In the genomic region with DNA sequence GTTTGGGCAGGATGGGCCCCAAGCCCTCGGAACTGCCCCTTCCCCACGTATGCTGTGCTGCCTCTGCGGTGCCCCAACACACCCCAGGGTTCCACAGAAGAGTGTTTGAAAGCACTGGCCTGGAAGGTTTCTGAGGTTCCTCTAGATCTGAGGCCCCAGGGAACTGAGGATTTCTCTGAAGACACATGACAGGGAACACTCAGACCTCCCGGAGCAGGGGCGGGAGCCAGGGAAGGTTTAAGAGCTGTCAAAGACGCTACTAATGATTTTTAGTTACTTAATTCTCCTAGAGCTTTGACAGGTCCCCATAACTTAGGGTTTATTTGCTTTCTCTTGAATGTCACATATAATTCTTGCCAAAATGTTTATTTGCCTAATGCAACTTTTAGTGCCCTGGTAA, we compare ENCODE assay signal across 22 cellular contexts.
"Had no signal": no experiment of that assay in that cellular context is flagged by ENCODE, and none has a peak within 500 bp of the region (broad histone marks: within the 10 kb centered on the region; RNA-seq: fewer than 3 reads in every experiment).

No MANE protein-coding gene starts in this region.

- H3K4me1 ChIP-seq: esophagus squamous epithelium, gastrocnemius medialis, heart right ventricle, left lung, lower lobe of right lung had no signal

- H3K4me3 Mint-ChIP-seq: naive thymus-derived CD4-positive, alpha-beta T cell had no signal

- DNase-seq: dermis blood vessel endothelial cell; dorsolateral prefrontal cortex; effector CD4-positive, alpha-beta T cell; effector memory CD4-positive, alpha-beta T cell; erythroblast; esophagus squamous epithelium; foreskin fibroblast; foreskin melanocyte; gastrocnemius medialis; glutamatergic neuron; heart right ventricle; hippocampal formation; left cardiac atrium; left lung; left ventricle myocardium superior; lower lobe of right lung; mesenchymal stem cell; midbrain; naive thymus-derived CD4-positive, alpha-beta T cell had no signal

- H3K4me1 Mint-ChIP-seq: naive thymus-derived CD4-positive, alpha-beta T cell had no signal

- H3K9me3 ChIP-seq: esophagus squamous epithelium, gastrocnemius medialis, heart right ventricle, left lung, lower lobe of right lung had no signal

- H3K4me3 ChIP-seq: coronary artery, dorsolateral prefrontal cortex, esophagus squamous epithelium, gastrocnemius medialis, heart right ventricle, left lung, lower lobe of right lung had no signal

- H3K27ac Mint-ChIP-seq: naive thymus-derived CD4-positive, alpha-beta T cell had no signal

- ATAC-seq: esophagus mucosa; gastrocnemius medialis; heart right ventricle; left cardiac atrium; left lung; left ventricle myocardium superior; lower lobe of right lung; naive thymus-derived CD4-positive, alpha-beta T cell had no signal

- H3K36me3 ChIP-seq: esophagus squamous epithelium, gastrocnemius medialis, heart right ventricle, left lung, lower lobe of right lung had no signal

- H3K36me3 Mint-ChIP-seq: naive thymus-derived CD4-positive, alpha-beta T cell had no signal

- H3K27ac ChIP-seq: coronary artery, dorsolateral prefrontal cortex, epithelial cell of prostate, esophagus squamous epithelium, gastrocnemius medialis, heart right ventricle, left lung, lower lobe of right lung had no signal
